In genomic region chr19:13861714-13862531, GRCh38 we compare ENCODE assay signal across 8 cellular contexts. TPM values are rescaled to one million over a fixed set of nuclear protein-coding genes. Genes with fewer than 3 reads are reported as not detected.
DNase-seq lines count a peak whose midpoint lies in the region; ATAC-seq and TF ChIP-seq lines count a peak whose summit lies in the region.

No MANE protein-coding gene starts in this region.

- DNase-seq in DMS153 (lab: John Stamatoyannopoulos, UW), result peak; percentile 58
- DNase-seq in RPMI7951 (ENCODE audit: low read depth), result peak; percentile 97
- peak; percentile 97 for DNase-seq in activated effector memory CD4-positive, alpha-beta T cell treated with anti-CD3 and anti-CD28 coated beads, Interleukin-2, amount 50 U/mL, for 16 hours
- DNase-seq in fibroblast of the conjunctiva (ENCODE audit: low read depth), result peak; percentile 83
- peak; percentile 96 for DNase-seq in neural crest cell (ENCODE audit: low read depth, low spot score)
- DNase-seq in stomach, result peak; percentile 93

- no peaks in the 10 kb centered on the region for H3K9me3 ChIP-seq in stomach

- H3K9me3 Mint-ChIP-seq in IgD-negative memory B cell, result peaks cover 0 to 2% (median 0%) of the 10 kb centered on the region in 3 donors
- H3K9me3 Mint-ChIP-seq in neural crest cell, result no peaks in the 10 kb centered on the region

- peak overlapping the region; percentile 87 to 98 (median 93) for H3K4me3 Mint-ChIP-seq in IgD-negative memory B cell
- peak overlapping the region; percentile 84 for H3K4me3 Mint-ChIP-seq in neural crest cell

- TF ChIP-seq POLR2A in stomach (IDR thresholded peaks at IDR 0.05), result no peak

- H3K27me3 ChIP-seq in stomach, result peaks cover 0 to 30% (median 9%) of the 10 kb centered on the region in 3 donors

- H3K27ac ChIP-seq in stomach, result peak overlapping the region; percentile 78 to 91 (median 87)

- TF ChIP-seq CTCF in neural crest cell (conservative IDR thresholded peaks at IDR 0.05), result peak; percentile 100
- peak in 6 of 7 experiments; percentile 98 to 100 (median 100) for TF ChIP-seq CTCF in stomach (IDR thresholded peaks at IDR 0.05)

- no peaks in the 10 kb centered on the region for H3K36me3 ChIP-seq in stomach

- peaks cover 13 to 43% (median 36%) of the 10 kb centered on the region in 4 donors for H3K4me1 ChIP-seq in stomach

- H3K36me3 Mint-ChIP-seq in IgD-negative memory B cell (no peaks in the 10 kb centered on the region), neural crest cell (ENCODE audit: low read depth) (peaks cover 2% of the 10 kb centered on the region)

- intact Hi-C loops in stomach (cut with DNase I; ENCODE audit: low total_unique reads), result loop anchor here (5.0 to 10.0 kb wide), 2 partner anchors 80 to 267 kb away; no protein-coding TSS in a partner anchor

- H3K4me3 ChIP-seq in stomach, result peak overlapping the region; percentile 34 to 49 (median 44)

- ATAC-seq in GM21529 (IDR thresholded peaks at IDR 0.05; ENCODE audit: unreplicated experiment), result peak; percentile 76

- H3K27ac Mint-ChIP-seq in IgD-negative memory B cell, result peak overlapping the region; percentile 55 to 99 (median 96)
- H3K27ac Mint-ChIP-seq in neural crest cell (ENCODE audit: unreplicated experiment), result peak overlapping the region; percentile 62

- 0 to 5% (median 1%) methylated on average over 19 to 27 of the region's 27 CpGs for WGBS in stomach, 5 donors

- no peak for TF ChIP-seq EP300 in stomach (IDR thresholded peaks at IDR 0.05)

- H3K4me1 Mint-ChIP-seq in IgD-negative memory B cell, result peaks cover 11 to 16% (median 15%) of the 10 kb centered on the region in 3 donors
- H3K4me1 Mint-ChIP-seq in neural crest cell, result peaks cover 33% of the 10 kb centered on the region

- peaks cover 20% of the 10 kb centered on the region for H3K27me3 Mint-ChIP-seq in IgD-negative memory B cell
- H3K27me3 Mint-ChIP-seq in neural crest cell (ENCODE audit: low read depth), result peaks cover 40% of the 10 kb centered on the region

RNA-seq across cellular contexts. Expression of gene NANOS3, which starts 15.0 kb away (rescaled TPM):
- polyA plus RNA-seq in IgD-negative memory B cell (not detected), stomach (1 to 10 TPM in 1 of 3 donors, not detected in 2; 1.2 TPM)
- total RNA-seq in RPMI7951 (2014; rRNA removed; shearing (Covaris generic)), result 1.3 TPM in 1 of 2 replicates, not detected in the other
- total RNA-seq in neural crest cell (0.73 and 1.6 TPM in 2 replicates), stomach (not detected)

RNA-seq across cellular contexts. Expression of gene BRME1, which starts 44.0 kb away (rescaled TPM):
- polyA plus RNA-seq in IgD-negative memory B cell, result not detected
- total RNA-seq in RPMI7951 (2014; rRNA removed; shearing (Covaris generic)), result 1.6 and 2.1 TPM in 2 replicates
- total RNA-seq in neural crest cell, result 15.0 and 15.1 TPM in 2 replicates
- 10 to 100 TPM in 1 of 5 donors, 1 to 10 TPM in 2, under 1 TPM in 1, not detected in 1; 0.87 to 14.3 (median 1.8) TPM for total RNA-seq in stomach
- 1 to 10 TPM; 1.7 to 5.8 (median 3.7) TPM for polyA plus RNA-seq in stomach

RNA-seq across cellular contexts. Expression of gene CC2D1A, which starts 44.1 kb away (rescaled TPM):
- polyA plus RNA-seq in IgD-negative memory B cell (15.5 TPM), stomach (10 to 100 TPM; 28.0 to 38.8 (median 38.2) TPM)
- total RNA-seq in RPMI7951 (2014; rRNA removed; shearing (Covaris generic)), result 14.7 and 15.7 TPM in 2 replicates
- total RNA-seq in neural crest cell (31.7 and 32.4 TPM in 2 replicates), stomach (100 to 1,000 TPM in 1 of 5 donors, 10 to 100 TPM in 4; 24.8 to 381 (median 49.6) TPM)

Comparison
In these comparisons a context has a peak if more than half of its experiments do, and no peak if none do; other contexts are left out.
1. Peak in every context shown above with its lines: DNase-seq, ATAC-seq, H3K4me3 ChIP-seq and H3K27ac ChIP-seq.